Comparison of ENCODE assay signal across 8 cellular contexts in genomic region chrX:15854712-15855561, GRCh38. TPM values are rescaled to one million over a fixed set of nuclear protein-coding genes. Genes with fewer than 3 reads are reported as not detected.
DNase-seq lines count a peak whose midpoint lies in the region; ATAC-seq and TF ChIP-seq lines count a peak whose summit lies in the region.

AP1S2 (minus strand) TSS chrX:15854813; CDS start chrX:15852524, 2,289 bp downstream.

- H3K4me1 ChIP-seq in SJSA1 (replicated peaks) (peaks cover 4% of the 10 kb centered on the region; the same call in 1 of the 2 replicates), foreskin keratinocyte (peaks cover 9% of the 10 kb centered on the region), neuron (ENCODE audit: insufficient read depth, low read length) (peaks cover 53% of the 10 kb centered on the region)

- ATAC-seq in foreskin keratinocyte: peak; percentile 96

- H2AFZ ChIP-seq in neuron (ENCODE audit: low read depth, low read length): peak within 1 kb of the TSS; percentile 50

- H3K36me3 ChIP-seq in SJSA1: peaks cover 4% of the 10 kb centered on the region
- peaks cover 21% of the 10 kb centered on the region for H3K36me3 ChIP-seq in neuron (ENCODE audit: insufficient read depth, low read length)

- peak; percentile 71 for DNase-seq in GM04503 (ENCODE audit: low read depth)
- peak; percentile 55 for DNase-seq in HFF-Myc (ENCODE audit: extremely low read depth, low read depth)
- peak; percentile 90 for DNase-seq in MV-4-11 (lab: John Stamatoyannopoulos, UW)
- DNase-seq in SJSA1 (ENCODE audit: low read depth in 1 of 2, low spot score in 2 of 2): peak; percentile 91 to 92
- DNase-seq in activated naive CD4-positive, alpha-beta T cell (lab: John Stamatoyannopoulos, UW): peak; percentile 60 to 97 (median 86)
- DNase-seq in foreskin keratinocyte: peak; percentile 68 to 82
- peak; percentile 83 for DNase-seq in stromal cell of bone marrow (ENCODE audit: low read depth)

- peak within 1 kb of the TSS; percentile 53 for H3K27ac ChIP-seq in SJSA1
- no peak within 1 kb of the TSS for H3K27ac ChIP-seq in foreskin keratinocyte

- TF ChIP-seq CTCF in HFF-Myc (IDR thresholded peaks at IDR 0.05; ENCODE audit: low read depth, low read length, missing control alignments): no peak
- no peak for TF ChIP-seq CTCF in foreskin keratinocyte (conservative IDR thresholded peaks at IDR 0.05)

- no peaks in the 10 kb centered on the region for H3K9me3 ChIP-seq in SJSA1 (replicated peaks)
- no peaks in the 10 kb centered on the region for H3K9me3 ChIP-seq in neuron (ENCODE audit: low read length)

- peak within 1 kb of the TSS; percentile 62 for H3K4me3 ChIP-seq in HFF-Myc (replicated peaks; ENCODE audit: low read depth, low read length)
- H3K4me3 ChIP-seq in SJSA1: peak within 1 kb of the TSS; percentile 65
- H3K4me3 ChIP-seq in neuron (ENCODE audit: low read length): peak within 1 kb of the TSS; percentile 98

- H3K27me3 ChIP-seq in SJSA1 (replicated peaks) (no peaks in the 10 kb centered on the region), foreskin keratinocyte (no peaks in the 10 kb centered on the region), neuron (ENCODE audit: insufficient read depth, low read length) (no peaks in the 10 kb centered on the region)

RNA-seq across cellular contexts. Expression of gene AP1S2, which starts in this region (rescaled TPM):
- 208 and 223 TPM in 2 replicates for total RNA-seq in SJSA1 (2014; rRNA removed; shearing (Covaris generic))
- 11.9 and 12.5 TPM in 2 replicates for total RNA-seq in foreskin keratinocyte
- polyA plus RNA-seq in foreskin keratinocyte: 4.3 and 5.6 TPM in 2 replicates

Comparison
In these comparisons a context has a peak if more than half of its experiments do, and no peak if none do; other contexts are left out.
1. RNA of gene AP1S2 (total RNA-seq): 208 to 223 TPM in SJSA1; 11.9 to 12.5 TPM in foreskin keratinocyte; every median in the first group is over 10 times any median in the second.
2. Peak in every context shown above with its lines, with median percentiles within 50 percentile points of each other: DNase-seq and H3K4me3 ChIP-seq.